In genomic region chr6:149080511-149080910, GRCh38 we compare ENCODE assay signal across 13 cellular contexts.
A peak's percentile ranks its signal among the peaks of the same experiment; 100 is the strongest.
DNase-seq lines count a peak whose midpoint lies in the region; ATAC-seq and TF ChIP-seq lines count a peak whose summit lies in the region.
"Had no signal": no experiment of that assay in that cellular context is flagged by ENCODE, and none has a peak within 500 bp of the region (broad histone marks: within the 10 kb centered on the region; RNA-seq: fewer than 3 reads in every experiment).

No MANE protein-coding gene starts in this region.

- H3K9me3 ChIP-seq in left ventricle myocardium inferior (replicated peaks) (no peaks in the 10 kb centered on the region), mesodermal cell (ENCODE audit: control insufficient read depth, low read length) (no peaks in the 10 kb centered on the region), vagina (no peaks in the 10 kb centered on the region), SJCRH30 (replicated peaks) (no peaks in the 10 kb centered on the region)

- ATAC-seq in left ventricle myocardium superior = no peak

- no peaks in the 10 kb centered on the region for H3K9me3 Mint-ChIP-seq in MCF 10A (ENCODE audit: unreplicated experiment)
- H3K9me3 Mint-ChIP-seq: neural crest cell had no signal

- 96 to 100% methylated on average over 4 to 5 of the region's 5 CpGs for whole genome bisulfite sequencing in mesodermal cell (ENCODE audit: insufficient coverage in 2 of 2), 2 experiments

- H3K27ac Mint-ChIP-seq in MCF 10A (ENCODE audit: low read depth, unreplicated experiment) = peak overlapping the region; percentile 54

- H3K4me1 Mint-ChIP-seq in MCF 10A (ENCODE audit: insufficient read depth, unreplicated experiment) = peaks cover 19% of the 10 kb centered on the region
- H3K4me1 Mint-ChIP-seq: neural crest cell had no signal

- peak overlapping the region; percentile 14 for H3K4me3 Mint-ChIP-seq in MCF 10A (ENCODE audit: unreplicated experiment)
- H3K4me3 Mint-ChIP-seq: neural crest cell had no signal

- peaks cover 10% of the 10 kb centered on the region for H3K36me3 Mint-ChIP-seq in MCF 10A (ENCODE audit: insufficient read depth, unreplicated experiment)

- H3K4me1 ChIP-seq in left ventricle myocardium inferior (peaks cover 26% of the 10 kb centered on the region), mesodermal cell (ENCODE audit: control insufficient read depth, insufficient read depth, low read length, poor library complexity, severe bottlenecking) (no peaks in the 10 kb centered on the region), vagina (peaks cover 34% of the 10 kb centered on the region), SJCRH30 (no peaks in the 10 kb centered on the region)

- no peaks in the 10 kb centered on the region for H3K27me3 Mint-ChIP-seq in MCF 10A (ENCODE audit: insufficient read depth, unreplicated experiment)

- no peak for TF ChIP-seq POLR2A in vagina (IDR thresholded peaks at IDR 0.05)

- DNase-seq in left ventricle myocardium inferior (no peak), left ventricle myocardium superior (no peak), MCF 10A (ENCODE audit: unreplicated experiment) (no peak), vagina (ENCODE audit: extremely low spot score in 2 of 2) (no peak), midbrain (lab: John Stamatoyannopoulos, UW) (no peak), SJCRH30 (no peak), GM13977 (ENCODE audit: low spot score) (no peak)
- DNase-seq: NCI-H1417; NCI-H82; stimulated activated CD4-positive, alpha-beta T cell treated with anti-CD3 and anti-CD28 coated beads, Interleukin-4, amount 100 ng/mL, for 24 hours had no signal

- H3K36me3 ChIP-seq in left ventricle myocardium inferior (no peaks in the 10 kb centered on the region), mesodermal cell (ENCODE audit: control insufficient read depth, insufficient read depth, low read length) (no peaks in the 10 kb centered on the region), vagina (no peaks in the 10 kb centered on the region), SJCRH30 (no peaks in the 10 kb centered on the region)

- TF ChIP-seq CTCF in left ventricle myocardium inferior (IDR thresholded peaks at IDR 0.05; ENCODE audit: borderline replicate concordance) = no peak
- no peak for TF ChIP-seq CTCF in MCF 10A (IDR thresholded peaks at IDR 0.05; ENCODE audit: unreplicated experiment)
- no peak for TF ChIP-seq CTCF in vagina (IDR thresholded peaks at IDR 0.05)
- no peak for TF ChIP-seq CTCF in GM13977 (IDR thresholded peaks at IDR 0.05; ENCODE audit: extremely low read depth, insufficient read depth, missing control alignments)

- CTCF ChIA-PET in MCF 10A (lab: Yijun Ruan, JAX) = interaction anchor here (0.5 to 2.3 kb wide), 22 partner anchors 9 to 503 kb away, joined by 3 to 25 read pairs (median 4); no protein-coding TSS in a partner anchor

- H3K4me3 ChIP-seq in left ventricle myocardium inferior = no peak overlapping the region
- H3K4me3 ChIP-seq in mesodermal cell (ENCODE audit: extremely low read depth, insufficient read depth, low read length, poor library complexity, severe bottlenecking) = no peak overlapping the region
- H3K4me3 ChIP-seq in vagina = no peak overlapping the region
- H3K4me3 ChIP-seq in SJCRH30 = no peak overlapping the region

- H3K27me3 ChIP-seq in left ventricle myocardium inferior (ENCODE audit: low read depth) (no peaks in the 10 kb centered on the region), vagina (no peaks in the 10 kb centered on the region), SJCRH30 (no peaks in the 10 kb centered on the region)

- H3K27ac ChIP-seq in left ventricle myocardium inferior (replicated peaks) = peak overlapping the region; percentile 79
- H3K27ac ChIP-seq in mesodermal cell (ENCODE audit: low read depth, low read length, severe bottlenecking) = peak overlapping the region; percentile 63
- peak overlapping the region; percentile 68 for H3K27ac ChIP-seq in vagina
- H3K27ac ChIP-seq in SJCRH30 = no peak overlapping the region
- H3K27ac ChIP-seq: HL-60 had no signal

- POLR2A ChIA-PET in MCF 10A (lab: Yijun Ruan, JAX) = interaction anchor here (0.5 to 2.6 kb wide), 18 partner anchors 9 to 377 kb away, joined by 3 to 61 read pairs (median 4); no protein-coding TSS in a partner anchor

- in situ Hi-C loops in GM13977 (cut with MboI; ENCODE audit: low pct_unique_long_range_greater_than_20kb, low sequenced_read_pairs, unreplicated experiment) = no loop called here

- no TSS peak for BruUV-seq in MCF 10A (replicated peaks; lab: Mats Ljungman, UMichigan)

- intact Hi-C loops in left ventricle myocardium inferior (cut with micrococcal nuclease) = loop anchor here (5.0 kb wide), 1 partner anchor 352 kb away; no protein-coding TSS in a partner anchor
- intact Hi-C loops in left ventricle myocardium superior (cut with micrococcal nuclease) = loop anchor here (5.0 kb wide), 2 partner anchors 352 to 437 kb away; no protein-coding TSS in a partner anchor
- intact Hi-C loops in MCF 10A (cut with micrococcal nuclease) = loop anchor here (5.0 kb wide), 2 partner anchors 237 to 503 kb away; partner anchors contain the start of gene TAB2
- intact Hi-C loops in vagina (cut with DNase I) = loop anchor here (5.0 kb wide), 2 partner anchors 352 to 437 kb away; no protein-coding TSS in a partner anchor
